ENCODE assay signal across 15 cellular contexts in genomic region chr21:46115441-46116188, GRCh38. TPM values are rescaled to one million over a fixed set of nuclear protein-coding genes. Genes with fewer than 3 reads are reported as not detected.
A peak's percentile ranks its signal among the peaks of the same experiment; 100 is the strongest.
DNase-seq lines count a peak whose midpoint lies in the region; ATAC-seq and TF ChIP-seq lines count a peak whose summit lies in the region.
"Had no signal": no experiment of that assay in that cellular context is flagged by ENCODE, and none has a peak within 500 bp of the region (broad histone marks: within the 10 kb centered on the region; RNA-seq: fewer than 3 reads in every experiment).

No MANE protein-coding gene starts in this region.

- H2AFZ ChIP-seq in PC-3 (ENCODE audit: low read length): no peak overlapping the region

- H3K9me2 ChIP-seq in PC-3 (replicated peaks; ENCODE audit: low read length): no peaks in the 10 kb centered on the region

- WGBS in ovary, 3 donors: 85 to 88% (median 86%) methylated on average over 17 of the region's 17 CpGs

- H3K4me1 ChIP-seq in BE2C: no peaks in the 10 kb centered on the region
- H3K4me1 ChIP-seq in ovary (ENCODE audit: insufficient read depth): peaks cover 5% of the 10 kb centered on the region
- peaks cover 9% of the 10 kb centered on the region for H3K4me1 ChIP-seq in PC-3 (ENCODE audit: insufficient read depth, low read length)
- H3K4me1 ChIP-seq: foreskin keratinocyte had no signal

- no peak overlapping the region for H3K4me3 ChIP-seq in BE2C (ENCODE audit: low read depth, low read length)
- H3K4me3 ChIP-seq in fibroblast of mammary gland (ENCODE audit: control insufficient read depth, low read depth, low read length): no peak overlapping the region
- H3K4me3 ChIP-seq in ovary: no peak overlapping the region
- H3K4me3 ChIP-seq in PC-3 (ENCODE audit: low read length): no peak overlapping the region

- no peak overlapping the region for H3K4me2 ChIP-seq in PC-3 (ENCODE audit: low read length)

- intact Hi-C loops in ovary (cut with DNase I): no loop called here
- intact Hi-C loops in PC-3 (cut with micrococcal nuclease): no loop called here

- H3K27ac Mint-ChIP-seq in stimulated activated effector memory CD8-positive, alpha-beta T cell treated with anti-CD3 and anti-CD28 coated beads, Interleukin-12 subunit alpha, Interleukin-12 subunit beta, amount 100 ng/mL, for 72 hours: no peak overlapping the region
- H3K27ac Mint-ChIP-seq: CD14-positive monocyte, T-helper 17 cell had no signal

- H3K9me3 Mint-ChIP-seq in stimulated activated effector memory CD8-positive, alpha-beta T cell treated with anti-CD3 and anti-CD28 coated beads, Interleukin-12 subunit alpha, Interleukin-12 subunit beta, amount 100 ng/mL, for 72 hours: peaks cover 2% of the 10 kb centered on the region
- H3K9me3 Mint-ChIP-seq: central memory CD8-positive, alpha-beta T cell had no signal

- H3K4me3 Mint-ChIP-seq in stimulated activated effector memory CD8-positive, alpha-beta T cell treated with anti-CD3 and anti-CD28 coated beads, Interleukin-12 subunit alpha, Interleukin-12 subunit beta, amount 100 ng/mL, for 72 hours: no peak overlapping the region
- H3K4me3 Mint-ChIP-seq: CD14-positive monocyte; central memory CD8-positive, alpha-beta T cell; T-helper 17 cell had no signal

- CTCF ChIA-PET in PC-3 (lab: Charles Lee): no interaction called here

- ATAC-seq in stimulated activated effector memory CD8-positive, alpha-beta T cell treated with anti-CD3 and anti-CD28 coated beads, Interleukin-12 subunit alpha, Interleukin-12 subunit beta, amount 100 ng/mL, for 72 hours: no peak
- ATAC-seq in PC-3: no peak
- ATAC-seq: foreskin keratinocyte, T-helper 17 cell had no signal

- no peak for TF ChIP-seq CTCF in BE2C (IDR thresholded peaks at IDR 0.05; ENCODE audit: low read depth, low read length)
- no peak for TF ChIP-seq CTCF in fibroblast of mammary gland (conservative IDR thresholded peaks at IDR 0.05; ENCODE audit: control insufficient read depth, insufficient read depth, low read depth, low read length)
- TF ChIP-seq CTCF in ovary (IDR thresholded peaks at IDR 0.05): no peak
- no peak for TF ChIP-seq CTCF in PC-3 (conservative IDR thresholded peaks at IDR 0.05; ENCODE audit: low read depth, low read length)

- H3K9ac ChIP-seq in PC-3 (ENCODE audit: low read length): no peak overlapping the region

- H3K9me3 ChIP-seq in BE2C: no peaks in the 10 kb centered on the region
- no peaks in the 10 kb centered on the region for H3K9me3 ChIP-seq in ovary
- H3K9me3 ChIP-seq in PC-3 (ENCODE audit: low read length): no peaks in the 10 kb centered on the region

- H3K4me1 Mint-ChIP-seq in stimulated activated effector memory CD8-positive, alpha-beta T cell treated with anti-CD3 and anti-CD28 coated beads, Interleukin-12 subunit alpha, Interleukin-12 subunit beta, amount 100 ng/mL, for 72 hours: no peaks in the 10 kb centered on the region
- H3K4me1 Mint-ChIP-seq: CD14-positive monocyte; central memory CD8-positive, alpha-beta T cell; T-helper 17 cell had no signal

- POLR2A ChIA-PET in PC-3 (lab: Charles Lee; ENCODE audit: unreplicated experiment): no interaction called here

- TF ChIP-seq EP300 in ovary (IDR thresholded peaks at IDR 0.05): no peak

- H3F3A ChIP-seq in PC-3 (ENCODE audit: low read length, unreplicated experiment): no peaks in the 10 kb centered on the region

- H3K27ac ChIP-seq in ovary: no peak overlapping the region
- H3K27ac ChIP-seq in PC-3 (ENCODE audit: low read length): no peak overlapping the region
- H3K27ac ChIP-seq: foreskin keratinocyte had no signal

- DNase-seq in 8988T (peak; percentile 18), BE2C (peak; percentile 3), fibroblast of mammary gland (ENCODE audit: low read depth) (peak; percentile 4), ovary (peak in 4 of 5 donors; percentile 6 to 20 (median 14)), NCI-H1417 (lab: John Stamatoyannopoulos, UW) (no peak), PC-3 (no peak)
- no peak for DNase-seq in stimulated activated effector memory CD8-positive, alpha-beta T cell treated with anti-CD3 and anti-CD28 coated beads, Interleukin-12 subunit alpha, Interleukin-12 subunit beta, amount 100 ng/mL, for 72 hours (ENCODE audit: low spot score in 2 of 2)
- DNase-seq: foreskin keratinocyte, KG1, mesendoderm, NCI-H1417 treated with DMSO at 0.1 percent for 48 hours, NCI-H226 had no signal

- no peak for TF ChIP-seq POLR2A in ovary (IDR thresholded peaks at IDR 0.05)

- H3K36me3 Mint-ChIP-seq in stimulated activated effector memory CD8-positive, alpha-beta T cell treated with anti-CD3 and anti-CD28 coated beads, Interleukin-12 subunit alpha, Interleukin-12 subunit beta, amount 100 ng/mL, for 72 hours: no peaks in the 10 kb centered on the region
- H3K36me3 Mint-ChIP-seq: CD14-positive monocyte had no signal

- no TSS peak for BruUV-seq in PC-3 (replicated peaks; lab: Mats Ljungman, UMichigan)

- H3K79me2 ChIP-seq in PC-3 (ENCODE audit: low read length): peaks cover 6% of the 10 kb centered on the region; the same call in 1 of the 2 replicates

- H3K36me3 ChIP-seq in BE2C (no peaks in the 10 kb centered on the region), ovary (no peaks in the 10 kb centered on the region), PC-3 (ENCODE audit: low read depth, low read length) (peaks cover 78% of the 10 kb centered on the region)

- no peaks in the 10 kb centered on the region for H3K27me3 ChIP-seq in BE2C
- no peaks in the 10 kb centered on the region for H3K27me3 ChIP-seq in ovary
- no peaks in the 10 kb centered on the region for H3K27me3 ChIP-seq in PC-3 (ENCODE audit: low read length)

- H4K20me1 ChIP-seq in PC-3 (ENCODE audit: low read length): no peaks in the 10 kb centered on the region

RNA-seq across cellular contexts. Expression of gene COL6A2, which starts 17.7 kb away (rescaled TPM):
- polyA plus RNA-seq in BE2C (2012; ENCODE audit: insufficient read depth, insufficient read length, low read depth): 14.8 TPM
- total RNA-seq in ovary (1,000 to 10,000 TPM in 1 of 7 donors, 100 to 1,000 TPM in 6; 222 to 1,092 (median 831) TPM), PC-3 (2014; rRNA removed) (521 and 654 TPM in 2 replicates)
- polyA plus RNA-seq in ovary: 100 to 1,000 TPM in 1 of 2 donors, 10 to 100 TPM in 1; 50.9 to 818 TPM
- polyA plus RNA-seq: CD14-positive monocyte had no signal

RNA-seq across cellular contexts. Expression of gene FTCD, which starts 39.8 kb away (rescaled TPM):
- 3.1 TPM for polyA plus RNA-seq in BE2C (2012; ENCODE audit: insufficient read depth, insufficient read length, low read depth)
- 1 to 10 TPM in 5 of 7 donors, under 1 TPM in 2; 0.83 to 7.5 (median 3.8) TPM for total RNA-seq in ovary
- polyA plus RNA-seq in ovary: 1 to 10 TPM in 1 of 2 donors, not detected in 1; 3.5 TPM
- 0.40 and 0.58 TPM in 2 replicates for total RNA-seq in PC-3 (2014; rRNA removed)
- total RNA-seq: foreskin keratinocyte had no signal
- polyA plus RNA-seq: CD14-positive monocyte, foreskin keratinocyte had no signal

Comparison
In these comparisons a context has a peak if more than half of its experiments do, and no peak if none do; other contexts are left out.
1. DNase-seq: peak in 8988T (single experiment), BE2C (single experiment), fibroblast of mammary gland (single experiment) and ovary (4 of 5); none in stimulated activated effector memory CD8-positive, alpha-beta T cell treated with anti-CD3 and anti-CD28 coated beads, Interleukin-12 subunit alpha, Interleukin-12 subunit beta, amount 100 ng/mL, for 72 hours (0 of 2), NCI-H1417 (0 of 3) and PC-3 (single experiment).